Comparison of ENCODE assay signal across 8 cellular contexts in genomic region chr6:111602481-111603404, GRCh38. TPM values are rescaled to one million over a fixed set of nuclear protein-coding genes. Genes with fewer than 3 reads are reported as not detected.
DNase-seq lines count a peak whose midpoint lies in the region; ATAC-seq and TF ChIP-seq lines count a peak whose summit lies in the region.

No MANE protein-coding gene starts in this region.

- H3K27me3 ChIP-seq in left lung (no peaks in the 10 kb centered on the region), subcutaneous abdominal adipose tissue (ENCODE audit: control insufficient read depth in 5 of 5, insufficient read depth in 4 of 5, low read length in 5 of 5) (no peaks in the 10 kb centered on the region)

- no peak for TF ChIP-seq CTCF in cardiac fibroblast (IDR thresholded peaks at IDR 0.05; ENCODE audit: low read depth, low read length)
- no peak for TF ChIP-seq CTCF in left lung (IDR thresholded peaks at IDR 0.05)

- peak; percentile 5 for ATAC-seq in left lung

- H3K4me3 ChIP-seq in cardiac fibroblast (replicated peaks in 1 of 2; ENCODE audit: low read depth in 2 of 2, low read length in 2 of 2) (peak overlapping the region in 1 of 2 donors; percentile 1), left lung (peak overlapping the region; percentile 1 to 55), subcutaneous abdominal adipose tissue (ENCODE audit: low read depth in 1 of 5, low read length in 5 of 5) (peak overlapping the region; percentile 13 to 93 (median 38))

- peak; percentile 38 for DNase-seq in HT1080 (ENCODE audit: low read depth)
- DNase-seq in cardiac fibroblast (ENCODE audit: low read depth in 2 of 2), result peak; percentile 56 to 77
- peak in 1 of 2 donors; percentile 41 for DNase-seq in left lung
- no peak for DNase-seq in NCI-H2081 treated with DMSO at 0.1 percent for 48 hours (lab: John Stamatoyannopoulos, UW)
- no peak for DNase-seq in T-helper 2 cell
- no peak for DNase-seq in NK-92 treated with Interleukin-12 subunit alpha and Interleukin-12 subunit beta, amount 100 ng/mL, for 24 hours (lab: John Stamatoyannopoulos, UW)
- no peak for DNase-seq in activated naive CD4-positive, alpha-beta T cell treated with anti-CD3 and anti-CD28 coated beads, Interleukin-2, amount 50 U/mL, for 16 hours

- peaks cover 38 to 72% of the 10 kb centered on the region in 2 donors for H3K4me1 ChIP-seq in left lung
- peaks cover 54 to 88% (median 85%) of the 10 kb centered on the region in 5 donors for H3K4me1 ChIP-seq in subcutaneous abdominal adipose tissue (ENCODE audit: control insufficient read depth in 5 of 5, insufficient read depth in 5 of 5, low read length in 5 of 5)

- no peaks in the 10 kb centered on the region for H3K9me3 ChIP-seq in left lung
- H3K9me3 ChIP-seq in subcutaneous abdominal adipose tissue (ENCODE audit: control insufficient read depth in 5 of 5, low read length in 5 of 5), result no peaks in the 10 kb centered on the region

- peak overlapping the region; percentile 51 to 98 (median 81) for H3K9ac ChIP-seq in subcutaneous abdominal adipose tissue (ENCODE audit: low read length in 5 of 5)

- intact Hi-C loops in left lung (cut with DNase I), result no loop called here

- H3K36me3 ChIP-seq in left lung (no peaks in the 10 kb centered on the region), subcutaneous abdominal adipose tissue (ENCODE audit: control insufficient read depth in 5 of 5, insufficient read depth in 5 of 5, low read length in 5 of 5) (peaks cover 0 to 2% (median 0%) of the 10 kb centered on the region in 5 donors)

- peak overlapping the region; percentile 97 for H3K27ac ChIP-seq in left lung
- H3K27ac ChIP-seq in subcutaneous abdominal adipose tissue (ENCODE audit: low read depth, low read length), result peak overlapping the region; percentile 100

RNA-seq across cellular contexts. Expression of gene TRAF3IP2, which starts 2.9 kb away (rescaled TPM):
- 18.3 and 34.9 TPM in 2 replicates for total RNA-seq in HT1080 (2014; rRNA removed; shearing (Covaris generic))
- polyA plus RNA-seq in HT1080 (2015; cell fraction: cytosol; rRNA removed), result 26.1 and 32.1 TPM in 2 replicates
- polyA plus RNA-seq in HT1080 (2015; cell fraction: nucleus; rRNA removed), result 21.1 and 25.0 TPM in 2 replicates
- 10 to 100 TPM; 25.6 to 26.2 TPM for total RNA-seq in left lung

Comparison
In these comparisons a context has a peak if more than half of its experiments do, and no peak if none do; other contexts are left out.
1. DNase-seq: peak in HT1080 (single experiment) and cardiac fibroblast (2 of 2); none in NCI-H2081 treated with DMSO at 0.1 percent for 48 hours (single experiment), T-helper 2 cell (0 of 5), NK-92 treated with Interleukin-12 subunit alpha and Interleukin-12 subunit beta, amount 100 ng/mL, for 24 hours (single experiment) and activated naive CD4-positive, alpha-beta T cell treated with anti-CD3 and anti-CD28 coated beads, Interleukin-2, amount 50 U/mL, for 16 hours (single experiment).